16 cellular contexts compared by ENCODE assay signal in genomic region chr11:20042025-20042639, GRCh38.
DNase-seq lines count a peak whose midpoint lies in the region; ATAC-seq and TF ChIP-seq lines count a peak whose summit lies in the region.
"Had no signal": no experiment of that assay in that cellular context is flagged by ENCODE, and none has a peak within 500 bp of the region (broad histone marks: within the 10 kb centered on the region; RNA-seq: fewer than 3 reads in every experiment).

No MANE protein-coding gene starts in this region.

- H3K4me1 ChIP-seq in cardiac muscle cell (ENCODE audit: low read depth) (peaks cover 44% of the 10 kb centered on the region), ascending aorta (peaks cover 0 to 8% of the 10 kb centered on the region in 2 donors), MM.1S (ENCODE audit: low read length) (no peaks in the 10 kb centered on the region)
- H3K4me1 ChIP-seq: lower lobe of right lung had no signal

- no peak for TF ChIP-seq CTCF in cardiac muscle cell (IDR thresholded peaks at IDR 0.05; ENCODE audit: low read depth, low read length)
- no peak for TF ChIP-seq CTCF in ascending aorta (IDR thresholded peaks at IDR 0.05)
- TF ChIP-seq CTCF in MM.1S (IDR thresholded peaks at IDR 0.05; ENCODE audit: low read length), result no peak

- no peaks in the 10 kb centered on the region for H3K9me2 ChIP-seq in MM.1S (replicated peaks; ENCODE audit: insufficient read depth, low read length)

- no peaks in the 10 kb centered on the region for H3K36me3 Mint-ChIP-seq in stimulated activated effector memory CD8-positive, alpha-beta T cell treated with anti-CD3 and anti-CD28 coated beads, Interleukin-12 subunit alpha, Interleukin-12 subunit beta, amount 100 ng/mL, for 72 hours
- H3K36me3 Mint-ChIP-seq: natural killer cell treated with Interleukin-12 subunit alpha and Interleukin-12 subunit beta and Interleukin-15 and Interleukin-18, amount 100 ng/mL, for 72 hours had no signal

- no peak overlapping the region for H3K27ac Mint-ChIP-seq in stimulated activated effector memory CD8-positive, alpha-beta T cell treated with anti-CD3 and anti-CD28 coated beads, Interleukin-12 subunit alpha, Interleukin-12 subunit beta, amount 100 ng/mL, for 72 hours
- H3K27ac Mint-ChIP-seq: natural killer cell treated with Interleukin-12 subunit alpha and Interleukin-12 subunit beta and Interleukin-15 and Interleukin-18, amount 100 ng/mL, for 72 hours; stimulated activated naive CD8-positive, alpha-beta T cell treated with anti-CD3 and anti-CD28 coated beads, Interleukin-15, amount 100 ng/mL, for 72 hours had no signal

- H3K9me3 Mint-ChIP-seq in stimulated activated effector memory CD8-positive, alpha-beta T cell treated with anti-CD3 and anti-CD28 coated beads, Interleukin-12 subunit alpha, Interleukin-12 subunit beta, amount 100 ng/mL, for 72 hours, result no peaks in the 10 kb centered on the region
- H3K9me3 Mint-ChIP-seq: natural killer cell treated with Interleukin-12 subunit alpha and Interleukin-12 subunit beta and Interleukin-15 and Interleukin-18, amount 100 ng/mL, for 72 hours; stimulated activated naive CD8-positive, alpha-beta T cell treated with anti-CD3 and anti-CD28 coated beads, Interleukin-15, amount 100 ng/mL, for 72 hours had no signal

- H3K4me2 ChIP-seq in MM.1S (ENCODE audit: low read depth, low read length), result no peak overlapping the region

- no peaks in the 10 kb centered on the region for H4K20me1 ChIP-seq in MM.1S (ENCODE audit: insufficient read depth, low read length)

- H3K79me2 ChIP-seq in MM.1S (ENCODE audit: low read length), result no peaks in the 10 kb centered on the region

- DNase-seq in cardiac muscle cell (ENCODE audit: low read depth in 1 of 2, low spot score in 1 of 2) (no peak), left ventricle myocardium superior (no peak), ascending aorta (ENCODE audit: low spot score in 2 of 2) (no peak), hepatic stellate cell (ENCODE audit: low spot score) (peak; percentile 18), MM.1S (no peak)
- no peak for DNase-seq in stimulated activated effector memory CD8-positive, alpha-beta T cell treated with anti-CD3 and anti-CD28 coated beads, Interleukin-12 subunit alpha, Interleukin-12 subunit beta, amount 100 ng/mL, for 72 hours (ENCODE audit: low spot score in 2 of 2)
- no peak for DNase-seq in activated CD4-positive, CD25-positive, alpha-beta regulatory T cell treated with anti-CD3 and anti-CD28 coated beads, Interleukin-2, amount 50 U/mL, for 72 hours
- DNase-seq in effector CD4-positive, alpha-beta T cell, result no peak
- DNase-seq: activated CD4-positive, alpha-beta T cell treated with anti-CD3 and anti-CD28 coated beads for 1 hour; effector memory CD4-positive, alpha-beta T cell; lower lobe of right lung; NCI-H1417 treated with DMSO at 0.1 percent for 48 hours; SHP77; stimulated activated naive CD8-positive, alpha-beta T cell treated with anti-CD3 and anti-CD28 coated beads, Interleukin-15, amount 100 ng/mL, for 72 hours; T-helper 2 cell had no signal

- intact Hi-C loops in left ventricle myocardium superior (cut with micrococcal nuclease) (no loop called here), ascending aorta (cut with DNase I) (no loop called here)

- H3K36me3 ChIP-seq in cardiac muscle cell (peaks cover 76% of the 10 kb centered on the region), ascending aorta (peaks cover 54 to 75% of the 10 kb centered on the region in 2 donors), MM.1S (replicated peaks; ENCODE audit: insufficient read depth, low read length) (no peaks in the 10 kb centered on the region)

- H3K27ac ChIP-seq in cardiac muscle cell (peak overlapping the region; percentile 50), ascending aorta (peak overlapping the region; percentile 42 to 47), MM.1S (ENCODE audit: low read length) (no peak overlapping the region)
- H3K27ac ChIP-seq: lower lobe of right lung had no signal

- H3K9me3 ChIP-seq in cardiac muscle cell (ENCODE audit: low read depth) (no peaks in the 10 kb centered on the region), ascending aorta (no peaks in the 10 kb centered on the region), MM.1S (replicated peaks; ENCODE audit: insufficient read depth, low read length) (no peaks in the 10 kb centered on the region)
- H3K9me3 ChIP-seq: lower lobe of right lung had no signal

- no peaks in the 10 kb centered on the region for H3K4me1 Mint-ChIP-seq in stimulated activated effector memory CD8-positive, alpha-beta T cell treated with anti-CD3 and anti-CD28 coated beads, Interleukin-12 subunit alpha, Interleukin-12 subunit beta, amount 100 ng/mL, for 72 hours
- H3K4me1 Mint-ChIP-seq: stimulated activated naive CD8-positive, alpha-beta T cell treated with anti-CD3 and anti-CD28 coated beads, Interleukin-15, amount 100 ng/mL, for 72 hours had no signal

- no peak overlapping the region for H3K9ac ChIP-seq in MM.1S (ENCODE audit: low read length)

- no peaks in the 10 kb centered on the region for H3F3A ChIP-seq in MM.1S (ENCODE audit: insufficient read depth, low read length)

- no peak overlapping the region for H3K4me3 ChIP-seq in cardiac muscle cell
- no peak overlapping the region for H3K4me3 ChIP-seq in ascending aorta
- H3K4me3 ChIP-seq in MM.1S (ENCODE audit: low read length), result no peak overlapping the region
- H3K4me3 ChIP-seq: lower lobe of right lung had no signal

- no peak overlapping the region for H3K4me3 Mint-ChIP-seq in stimulated activated effector memory CD8-positive, alpha-beta T cell treated with anti-CD3 and anti-CD28 coated beads, Interleukin-12 subunit alpha, Interleukin-12 subunit beta, amount 100 ng/mL, for 72 hours
- H3K4me3 Mint-ChIP-seq: natural killer cell treated with Interleukin-12 subunit alpha and Interleukin-12 subunit beta and Interleukin-15 and Interleukin-18, amount 100 ng/mL, for 72 hours; stimulated activated naive CD8-positive, alpha-beta T cell treated with anti-CD3 and anti-CD28 coated beads, Interleukin-15, amount 100 ng/mL, for 72 hours had no signal

- H2AFZ ChIP-seq in MM.1S (ENCODE audit: low read length), result no peak overlapping the region

- ATAC-seq in left ventricle myocardium superior, result no peak
- ATAC-seq in stimulated activated effector memory CD8-positive, alpha-beta T cell treated with anti-CD3 and anti-CD28 coated beads, Interleukin-12 subunit alpha, Interleukin-12 subunit beta, amount 100 ng/mL, for 72 hours, result peak; percentile 44
- ATAC-seq: natural killer cell treated with Interleukin-12 subunit alpha and Interleukin-12 subunit beta and Interleukin-15 and Interleukin-18, amount 100 ng/mL, for 72 hours; stimulated activated naive CD8-positive, alpha-beta T cell treated with anti-CD3 and anti-CD28 coated beads, Interleukin-15, amount 100 ng/mL, for 72 hours had no signal

- H3K27me3 ChIP-seq in cardiac muscle cell, result no peaks in the 10 kb centered on the region
- no peaks in the 10 kb centered on the region for H3K27me3 ChIP-seq in ascending aorta
- H3K27me3 ChIP-seq in MM.1S (replicated peaks; ENCODE audit: insufficient read depth, low read length), result no peaks in the 10 kb centered on the region
